2 cellular contexts compared by ENCODE assay signal in the genomic region with DNA sequence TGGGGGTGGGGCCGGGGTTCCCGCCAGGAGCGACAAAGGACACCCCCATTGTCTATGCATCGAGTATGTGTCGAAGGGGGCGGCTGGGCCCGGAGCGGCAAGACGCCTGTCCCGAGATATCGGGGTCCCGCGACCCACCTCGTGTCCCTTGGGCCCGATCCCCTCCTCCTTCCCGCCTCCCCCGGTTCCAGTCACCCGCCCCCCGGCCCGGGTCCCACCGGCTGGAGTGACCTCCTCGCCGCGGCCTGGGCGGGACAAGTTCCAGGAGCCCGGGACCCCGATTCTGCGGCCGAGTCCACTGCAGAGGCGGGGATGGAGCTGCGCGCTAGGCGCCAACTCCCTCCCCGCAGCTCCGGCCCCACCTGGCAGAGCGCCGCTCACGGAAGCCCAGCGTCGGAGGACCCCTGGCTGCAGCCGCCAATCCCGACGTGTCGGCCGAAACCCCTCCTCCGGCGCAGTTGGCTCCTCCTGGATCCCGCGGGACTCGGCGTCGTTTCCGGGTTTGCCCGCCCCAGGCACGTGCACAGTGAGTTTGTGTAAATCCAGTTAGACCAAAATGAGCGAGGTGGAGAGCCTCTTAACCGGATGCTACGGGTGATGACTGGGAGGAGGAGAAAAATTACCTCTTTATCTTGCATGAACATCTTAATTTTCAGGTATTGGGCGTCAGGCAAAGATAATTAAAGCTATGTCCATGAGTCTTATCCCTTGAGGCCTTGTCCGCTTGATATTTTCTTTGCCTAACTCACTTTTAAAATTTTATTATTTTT.
TF ChIP-seq lines count a peak whose summit lies in the region.

A gene (minus strand): TSS at position 434 of the 770 bp plus-strand sequence. CDS start 493 bp downstream, outside the sequence.

TF ChIP-seq in HEK293, 187 proteins besides CTCF, POLR2A, EP300 and RAD21 (continued from another document):
- TF ChIP-seq, protein P1, sequence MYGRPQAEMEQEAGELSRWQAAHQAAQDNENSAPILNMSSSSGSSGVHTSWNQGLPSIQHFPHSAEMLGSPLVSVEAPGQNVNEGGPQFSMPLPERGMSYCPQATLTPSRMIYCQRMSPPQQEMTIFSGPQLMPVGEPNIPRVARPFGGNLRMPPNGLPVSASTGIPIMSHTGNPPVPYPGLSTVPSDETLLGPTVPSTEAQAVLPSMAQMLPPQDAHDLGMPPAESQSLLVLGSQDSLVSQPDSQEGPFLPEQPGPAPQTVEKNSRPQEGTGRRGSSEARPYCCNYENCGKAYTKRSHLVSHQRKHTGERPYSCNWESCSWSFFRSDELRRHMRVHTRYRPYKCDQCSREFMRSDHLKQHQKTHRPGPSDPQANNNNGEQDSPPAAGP (tag by site-specific recombination; IDR thresholded peaks at IDR 0.05) = no peak
- TF ChIP-seq, protein P2, sequence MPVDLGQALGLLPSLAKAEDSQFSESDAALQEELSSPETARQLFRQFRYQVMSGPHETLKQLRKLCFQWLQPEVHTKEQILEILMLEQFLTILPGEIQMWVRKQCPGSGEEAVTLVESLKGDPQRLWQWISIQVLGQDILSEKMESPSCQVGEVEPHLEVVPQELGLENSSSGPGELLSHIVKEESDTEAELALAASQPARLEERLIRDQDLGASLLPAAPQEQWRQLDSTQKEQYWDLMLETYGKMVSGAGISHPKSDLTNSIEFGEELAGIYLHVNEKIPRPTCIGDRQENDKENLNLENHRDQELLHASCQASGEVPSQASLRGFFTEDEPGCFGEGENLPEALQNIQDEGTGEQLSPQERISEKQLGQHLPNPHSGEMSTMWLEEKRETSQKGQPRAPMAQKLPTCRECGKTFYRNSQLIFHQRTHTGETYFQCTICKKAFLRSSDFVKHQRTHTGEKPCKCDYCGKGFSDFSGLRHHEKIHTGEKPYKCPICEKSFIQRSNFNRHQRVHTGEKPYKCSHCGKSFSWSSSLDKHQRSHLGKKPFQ (tag by site-specific recombination; IDR thresholded peaks at IDR 0.05) = no peak
- TF ChIP-seq, protein P3, sequence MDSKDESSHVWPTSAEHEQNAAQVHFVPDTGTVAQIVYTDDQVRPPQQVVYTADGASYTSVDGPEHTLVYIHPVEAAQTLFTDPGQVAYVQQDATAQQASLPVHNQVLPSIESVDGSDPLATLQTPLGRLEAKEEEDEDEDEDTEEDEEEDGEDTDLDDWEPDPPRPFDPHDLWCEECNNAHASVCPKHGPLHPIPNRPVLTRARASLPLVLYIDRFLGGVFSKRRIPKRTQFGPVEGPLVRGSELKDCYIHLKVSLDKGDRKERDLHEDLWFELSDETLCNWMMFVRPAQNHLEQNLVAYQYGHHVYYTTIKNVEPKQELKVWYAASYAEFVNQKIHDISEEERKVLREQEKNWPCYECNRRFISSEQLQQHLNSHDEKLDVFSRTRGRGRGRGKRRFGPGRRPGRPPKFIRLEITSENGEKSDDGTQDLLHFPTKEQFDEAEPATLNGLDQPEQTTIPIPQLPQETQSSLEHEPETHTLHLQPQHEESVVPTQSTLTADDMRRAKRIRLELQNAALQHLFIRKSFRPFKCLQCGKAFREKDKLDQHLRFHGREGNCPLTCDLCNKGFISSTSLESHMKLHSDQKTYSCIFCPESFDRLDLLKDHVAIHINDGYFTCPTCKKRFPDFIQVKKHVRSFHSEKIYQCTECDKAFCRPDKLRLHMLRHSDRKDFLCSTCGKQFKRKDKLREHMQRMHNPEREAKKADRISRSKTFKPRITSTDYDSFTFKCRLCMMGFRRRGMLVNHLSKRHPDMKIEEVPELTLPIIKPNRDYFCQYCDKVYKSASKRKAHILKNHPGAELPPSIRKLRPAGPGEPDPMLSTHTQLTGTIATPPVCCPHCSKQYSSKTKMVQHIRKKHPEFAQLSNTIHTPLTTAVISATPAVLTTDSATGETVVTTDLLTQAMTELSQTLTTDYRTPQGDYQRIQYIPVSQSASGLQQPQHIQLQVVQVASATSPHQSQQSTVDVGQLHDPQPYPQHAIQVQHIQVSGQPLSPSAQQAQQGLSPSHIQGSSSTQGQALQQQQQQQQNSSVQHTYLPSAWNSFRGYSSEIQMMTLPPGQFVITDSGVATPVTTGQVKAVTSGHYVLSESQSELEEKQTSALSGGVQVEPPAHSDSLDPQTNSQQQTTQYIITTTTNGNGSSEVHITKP (tag by site-specific recombination; IDR thresholded peaks at IDR 0.05) = no peak
- TF ChIP-seq ZBTB21 (tag by site-specific recombination; IDR thresholded peaks at IDR 0.05) (no peak), ZNF776 (tag by site-specific recombination; IDR thresholded peaks at IDR 0.05; ENCODE audit: borderline replicate concordance) (no peak), ZNF146 (tag by site-specific recombination; IDR thresholded peaks at IDR 0.05) (no peak), ZNF530 (tag by site-specific recombination; IDR thresholded peaks at IDR 0.05; ENCODE audit: low read depth) (no peak), ZNF549 (tag by site-specific recombination; IDR thresholded peaks at IDR 0.05) (no peak), ZNF184 (tag by site-specific recombination; IDR thresholded peaks at IDR 0.05) (no peak), ZBTB20 (tag by site-specific recombination; IDR thresholded peaks at IDR 0.05) (no peak), ZNF521 (tag by site-specific recombination; IDR thresholded peaks at IDR 0.05) (no peak), ZNF416 (tag by site-specific recombination; IDR thresholded peaks at IDR 0.05) (no peak), ZNF16 (tag by site-specific recombination; IDR thresholded peaks at IDR 0.05; ENCODE audit: low read depth) (no peak), YY1 (tag by site-specific recombination; IDR thresholded peaks at IDR 0.05) (no peak)
TF ChIP-seq in HEK293: peak in this region for 0.

TF ChIP-seq in WTC11, 78 proteins besides CTCF, POLR2A, EP300 and RAD21 (continued from another document and continues in another):
- TF ChIP-seq, protein P4, sequence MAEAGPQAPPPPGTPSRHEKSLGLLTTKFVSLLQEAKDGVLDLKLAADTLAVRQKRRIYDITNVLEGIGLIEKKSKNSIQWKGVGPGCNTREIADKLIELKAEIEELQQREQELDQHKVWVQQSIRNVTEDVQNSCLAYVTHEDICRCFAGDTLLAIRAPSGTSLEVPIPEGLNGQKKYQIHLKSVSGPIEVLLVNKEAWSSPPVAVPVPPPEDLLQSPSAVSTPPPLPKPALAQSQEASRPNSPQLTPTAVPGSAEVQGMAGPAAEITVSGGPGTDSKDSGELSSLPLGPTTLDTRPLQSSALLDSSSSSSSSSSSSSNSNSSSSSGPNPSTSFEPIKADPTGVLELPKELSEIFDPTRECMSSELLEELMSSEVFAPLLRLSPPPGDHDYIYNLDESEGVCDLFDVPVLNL (CRISPR knock-in tag; IDR thresholded peaks at IDR 0.05; ENCODE audit: borderline replicate concordance, low read depth) = peak; percentile 69; the same call in 1 of the 2 replicates
- TF ChIP-seq NFATC4 (CRISPR knock-in tag; IDR thresholded peaks at IDR 0.05) (no peak), ZNF396 (CRISPR knock-in tag; IDR thresholded peaks at IDR 0.05; ENCODE audit: borderline replicate concordance) (no peak), HMGA2 (CRISPR knock-in tag; IDR thresholded peaks at IDR 0.05) (no peak), ZNF219 (CRISPR knock-in tag; IDR thresholded peaks at IDR 0.05; ENCODE audit: borderline replicate concordance) (0 out of 2 replicates have a peak, but pooled peaks have one; percentile 72), KAT7 (CRISPR knock-in tag; IDR thresholded peaks at IDR 0.05; ENCODE audit: borderline replicate concordance) (0 out of 2 replicates have a peak, but pooled peaks have one; percentile 81), SOX15 (CRISPR knock-in tag; IDR thresholded peaks at IDR 0.05) (no peak), JAZF1 (CRISPR knock-in tag; IDR thresholded peaks at IDR 0.05) (no peak), SP1 (CRISPR knock-in tag; conservative IDR thresholded peaks at IDR 0.05) (peak; percentile 97), IRF2 (CRISPR knock-in tag; IDR thresholded peaks at IDR 0.05; ENCODE audit: borderline replicate concordance, low read depth) (0 out of 2 replicates have a peak, but pooled peaks have one; percentile 80), ZNF671 (CRISPR knock-in tag; IDR thresholded peaks at IDR 0.05) (no peak), GTF2I (CRISPR knock-in tag; conservative IDR thresholded peaks at IDR 0.05) (no peak), MXD4 (CRISPR knock-in tag; IDR thresholded peaks at IDR 0.05; ENCODE audit: borderline replicate concordance) (no peak)
- TF ChIP-seq, protein P5, sequence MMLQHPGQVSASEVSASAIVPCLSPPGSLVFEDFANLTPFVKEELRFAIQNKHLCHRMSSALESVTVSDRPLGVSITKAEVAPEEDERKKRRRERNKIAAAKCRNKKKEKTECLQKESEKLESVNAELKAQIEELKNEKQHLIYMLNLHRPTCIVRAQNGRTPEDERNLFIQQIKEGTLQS (CRISPR knock-in tag; conservative IDR thresholded peaks at IDR 0.05) = no peak
- TF ChIP-seq, protein P6, sequence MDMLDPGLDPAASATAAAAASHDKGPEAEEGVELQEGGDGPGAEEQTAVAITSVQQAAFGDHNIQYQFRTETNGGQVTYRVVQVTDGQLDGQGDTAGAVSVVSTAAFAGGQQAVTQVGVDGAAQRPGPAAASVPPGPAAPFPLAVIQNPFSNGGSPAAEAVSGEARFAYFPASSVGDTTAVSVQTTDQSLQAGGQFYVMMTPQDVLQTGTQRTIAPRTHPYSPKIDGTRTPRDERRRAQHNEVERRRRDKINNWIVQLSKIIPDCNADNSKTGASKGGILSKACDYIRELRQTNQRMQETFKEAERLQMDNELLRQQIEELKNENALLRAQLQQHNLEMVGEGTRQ (CRISPR knock-in tag; IDR thresholded peaks at IDR 0.05) = peak; percentile 83
- TF ChIP-seq, protein P7, sequence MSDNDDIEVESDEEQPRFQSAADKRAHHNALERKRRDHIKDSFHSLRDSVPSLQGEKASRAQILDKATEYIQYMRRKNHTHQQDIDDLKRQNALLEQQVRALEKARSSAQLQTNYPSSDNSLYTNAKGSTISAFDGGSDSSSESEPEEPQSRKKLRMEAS (CRISPR knock-in tag; IDR thresholded peaks at IDR 0.05) = peak; percentile 100
- TF ChIP-seq, protein P8, sequence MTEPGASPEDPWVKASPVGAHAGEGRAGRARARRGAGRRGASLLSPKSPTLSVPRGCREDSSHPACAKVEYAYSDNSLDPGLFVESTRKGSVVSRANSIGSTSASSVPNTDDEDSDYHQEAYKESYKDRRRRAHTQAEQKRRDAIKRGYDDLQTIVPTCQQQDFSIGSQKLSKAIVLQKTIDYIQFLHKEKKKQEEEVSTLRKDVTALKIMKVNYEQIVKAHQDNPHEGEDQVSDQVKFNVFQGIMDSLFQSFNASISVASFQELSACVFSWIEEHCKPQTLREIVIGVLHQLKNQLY (CRISPR knock-in tag; IDR thresholded peaks at IDR 0.05) = no peak
- TF ChIP-seq, protein P9, sequence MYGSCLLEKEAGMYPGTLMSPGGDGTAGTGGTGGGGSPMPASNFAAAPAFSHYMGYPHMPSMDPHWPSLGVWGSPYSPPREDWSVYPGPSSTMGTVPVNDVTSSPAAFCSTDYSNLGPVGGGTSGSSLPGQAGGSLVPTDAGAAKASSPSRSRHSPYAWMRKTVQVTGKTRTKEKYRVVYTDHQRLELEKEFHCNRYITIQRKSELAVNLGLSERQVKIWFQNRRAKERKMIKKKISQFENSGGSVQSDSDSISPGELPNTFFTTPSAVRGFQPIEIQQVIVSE (CRISPR knock-in tag; IDR thresholded peaks at IDR 0.05; ENCODE audit: borderline replicate concordance) = no peak
- TF ChIP-seq, protein P10, sequence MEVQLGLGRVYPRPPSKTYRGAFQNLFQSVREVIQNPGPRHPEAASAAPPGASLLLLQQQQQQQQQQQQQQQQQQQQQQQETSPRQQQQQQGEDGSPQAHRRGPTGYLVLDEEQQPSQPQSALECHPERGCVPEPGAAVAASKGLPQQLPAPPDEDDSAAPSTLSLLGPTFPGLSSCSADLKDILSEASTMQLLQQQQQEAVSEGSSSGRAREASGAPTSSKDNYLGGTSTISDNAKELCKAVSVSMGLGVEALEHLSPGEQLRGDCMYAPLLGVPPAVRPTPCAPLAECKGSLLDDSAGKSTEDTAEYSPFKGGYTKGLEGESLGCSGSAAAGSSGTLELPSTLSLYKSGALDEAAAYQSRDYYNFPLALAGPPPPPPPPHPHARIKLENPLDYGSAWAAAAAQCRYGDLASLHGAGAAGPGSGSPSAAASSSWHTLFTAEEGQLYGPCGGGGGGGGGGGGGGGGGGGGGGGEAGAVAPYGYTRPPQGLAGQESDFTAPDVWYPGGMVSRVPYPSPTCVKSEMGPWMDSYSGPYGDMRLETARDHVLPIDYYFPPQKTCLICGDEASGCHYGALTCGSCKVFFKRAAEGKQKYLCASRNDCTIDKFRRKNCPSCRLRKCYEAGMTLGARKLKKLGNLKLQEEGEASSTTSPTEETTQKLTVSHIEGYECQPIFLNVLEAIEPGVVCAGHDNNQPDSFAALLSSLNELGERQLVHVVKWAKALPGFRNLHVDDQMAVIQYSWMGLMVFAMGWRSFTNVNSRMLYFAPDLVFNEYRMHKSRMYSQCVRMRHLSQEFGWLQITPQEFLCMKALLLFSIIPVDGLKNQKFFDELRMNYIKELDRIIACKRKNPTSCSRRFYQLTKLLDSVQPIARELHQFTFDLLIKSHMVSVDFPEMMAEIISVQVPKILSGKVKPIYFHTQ (CRISPR knock-in tag; IDR thresholded peaks at IDR 0.05) = no peak
- TF ChIP-seq, protein P11, sequence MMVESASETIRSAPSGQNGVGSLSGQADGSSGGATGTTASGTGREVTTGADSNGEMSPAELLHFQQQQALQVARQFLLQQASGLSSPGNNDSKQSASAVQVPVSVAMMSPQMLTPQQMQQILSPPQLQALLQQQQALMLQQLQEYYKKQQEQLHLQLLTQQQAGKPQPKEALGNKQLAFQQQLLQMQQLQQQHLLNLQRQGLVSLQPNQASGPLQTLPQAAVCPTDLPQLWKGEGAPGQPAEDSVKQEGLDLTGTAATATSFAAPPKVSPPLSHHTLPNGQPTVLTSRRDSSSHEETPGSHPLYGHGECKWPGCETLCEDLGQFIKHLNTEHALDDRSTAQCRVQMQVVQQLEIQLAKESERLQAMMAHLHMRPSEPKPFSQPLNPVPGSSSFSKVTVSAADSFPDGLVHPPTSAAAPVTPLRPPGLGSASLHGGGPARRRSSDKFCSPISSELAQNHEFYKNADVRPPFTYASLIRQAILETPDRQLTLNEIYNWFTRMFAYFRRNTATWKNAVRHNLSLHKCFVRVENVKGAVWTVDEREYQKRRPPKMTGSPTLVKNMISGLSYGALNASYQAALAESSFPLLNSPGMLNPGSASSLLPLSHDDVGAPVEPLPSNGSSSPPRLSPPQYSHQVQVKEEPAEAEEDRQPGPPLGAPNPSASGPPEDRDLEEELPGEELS (CRISPR knock-in tag; IDR thresholded peaks at IDR 0.05) = peak; percentile 95
- TF ChIP-seq, protein P12, sequence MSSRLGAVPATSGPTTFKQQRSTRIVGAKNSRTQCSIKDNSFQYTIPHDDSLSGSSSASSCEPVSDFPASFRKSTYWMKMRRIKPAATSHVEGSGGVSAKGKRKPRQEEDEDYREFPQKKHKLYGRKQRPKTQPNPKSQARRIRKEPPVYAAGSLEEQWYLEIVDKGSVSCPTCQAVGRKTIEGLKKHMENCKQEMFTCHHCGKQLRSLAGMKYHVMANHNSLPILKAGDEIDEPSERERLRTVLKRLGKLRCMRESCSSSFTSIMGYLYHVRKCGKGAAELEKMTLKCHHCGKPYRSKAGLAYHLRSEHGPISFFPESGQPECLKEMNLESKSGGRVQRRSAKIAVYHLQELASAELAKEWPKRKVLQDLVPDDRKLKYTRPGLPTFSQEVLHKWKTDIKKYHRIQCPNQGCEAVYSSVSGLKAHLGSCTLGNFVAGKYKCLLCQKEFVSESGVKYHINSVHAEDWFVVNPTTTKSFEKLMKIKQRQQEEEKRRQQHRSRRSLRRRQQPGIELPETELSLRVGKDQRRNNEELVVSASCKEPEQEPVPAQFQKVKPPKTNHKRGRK (CRISPR knock-in tag; IDR thresholded peaks at IDR 0.05; ENCODE audit: borderline replicate concordance) = 0 out of 2 replicates have a peak, but pooled peaks have one; percentile 49
- TF ChIP-seq, protein P13, sequence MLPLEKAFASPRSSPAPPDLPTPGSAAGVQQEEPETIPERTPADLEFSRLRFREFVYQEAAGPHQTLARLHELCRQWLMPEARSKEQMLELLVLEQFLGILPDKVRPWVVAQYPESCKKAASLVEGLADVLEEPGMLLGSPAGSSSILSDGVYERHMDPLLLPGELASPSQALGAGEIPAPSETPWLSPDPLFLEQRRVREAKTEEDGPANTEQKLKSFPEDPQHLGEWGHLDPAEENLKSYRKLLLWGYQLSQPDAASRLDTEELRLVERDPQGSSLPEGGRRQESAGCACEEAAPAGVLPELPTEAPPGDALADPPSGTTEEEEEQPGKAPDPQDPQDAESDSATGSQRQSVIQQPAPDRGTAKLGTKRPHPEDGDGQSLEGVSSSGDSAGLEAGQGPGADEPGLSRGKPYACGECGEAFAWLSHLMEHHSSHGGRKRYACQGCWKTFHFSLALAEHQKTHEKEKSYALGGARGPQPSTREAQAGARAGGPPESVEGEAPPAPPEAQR (CRISPR knock-in tag; IDR thresholded peaks at IDR 0.05) = no peak
